ENCODE assay signal across 8 cellular contexts in genomic region chr11:9577551-9577950, GRCh38.
DNase-seq lines count a peak whose midpoint lies in the region; ATAC-seq and TF ChIP-seq lines count a peak whose summit lies in the region.

No MANE protein-coding gene starts in this region.

- no peak for ATAC-seq in stimulated activated memory B cell treated with anti-CD40 and anti-IgM and Interleukin-4, amounts not matched to agents 10 μg/mL and 1 μg/mL and 100 μg/mL, for 72 hours
- ATAC-seq in GM18502 (IDR thresholded peaks at IDR 0.05; ENCODE audit: poor library complexity, unreplicated experiment) (no peak), HG03025 (IDR thresholded peaks at IDR 0.05; ENCODE audit: low FRiP score, unreplicated experiment) (no peak)

- peak overlapping the region; percentile 98 for H3K4me3 Mint-ChIP-seq in T-helper 2 cell treated with Interferon-gamma antibody and Interleukin-4, amounts not matched to agents 5 μg/mL and 100 μg/mL, for 36 hours
- peak overlapping the region; percentile 76 for H3K4me3 Mint-ChIP-seq in stimulated activated memory B cell treated with anti-CD40 and anti-IgM and Interleukin-4, amounts not matched to agents 10 μg/mL and 1 μg/mL and 100 μg/mL, for 72 hours

- H3K4me1 Mint-ChIP-seq in T-helper 2 cell treated with Interferon-gamma antibody and Interleukin-4, amounts not matched to agents 5 μg/mL and 100 μg/mL, for 36 hours (ENCODE audit: low read depth): peaks cover 43% of the 10 kb centered on the region
- peaks cover 38% of the 10 kb centered on the region for H3K4me1 Mint-ChIP-seq in stimulated activated memory B cell treated with anti-CD40 and anti-IgM and Interleukin-4, amounts not matched to agents 10 μg/mL and 1 μg/mL and 100 μg/mL, for 72 hours

- H3K36me3 Mint-ChIP-seq in T-helper 2 cell treated with Interferon-gamma antibody and Interleukin-4, amounts not matched to agents 5 μg/mL and 100 μg/mL, for 36 hours (ENCODE audit: low read depth): peaks cover 62% of the 10 kb centered on the region
- H3K36me3 Mint-ChIP-seq in stimulated activated memory B cell treated with anti-CD40 and anti-IgM and Interleukin-4, amounts not matched to agents 10 μg/mL and 1 μg/mL and 100 μg/mL, for 72 hours: peaks cover 55% of the 10 kb centered on the region

- peak overlapping the region; percentile 79 to 83 for H3K4me3 ChIP-seq in foreskin fibroblast (ENCODE audit: low read depth in 1 of 2, low read length in 2 of 2)

- H3K27me3 Mint-ChIP-seq in T-helper 2 cell treated with Interferon-gamma antibody and Interleukin-4, amounts not matched to agents 5 μg/mL and 100 μg/mL, for 36 hours (ENCODE audit: low read depth): no peaks in the 10 kb centered on the region
- no peaks in the 10 kb centered on the region for H3K27me3 Mint-ChIP-seq in stimulated activated memory B cell treated with anti-CD40 and anti-IgM and Interleukin-4, amounts not matched to agents 10 μg/mL and 1 μg/mL and 100 μg/mL, for 72 hours

- no peak for TF ChIP-seq CTCF in foreskin fibroblast (IDR thresholded peaks at IDR 0.05; ENCODE audit: low read depth, low read length)

- H3K9me3 Mint-ChIP-seq in T-helper 2 cell treated with Interferon-gamma antibody and Interleukin-4, amounts not matched to agents 5 μg/mL and 100 μg/mL, for 36 hours: no peaks in the 10 kb centered on the region
- no peaks in the 10 kb centered on the region for H3K9me3 Mint-ChIP-seq in stimulated activated memory B cell treated with anti-CD40 and anti-IgM and Interleukin-4, amounts not matched to agents 10 μg/mL and 1 μg/mL and 100 μg/mL, for 72 hours

- peak overlapping the region; percentile 71 for H3K27ac Mint-ChIP-seq in T-helper 2 cell treated with Interferon-gamma antibody and Interleukin-4, amounts not matched to agents 5 μg/mL and 100 μg/mL, for 36 hours
- peak overlapping the region; percentile 81 for H3K27ac Mint-ChIP-seq in stimulated activated memory B cell treated with anti-CD40 and anti-IgM and Interleukin-4, amounts not matched to agents 10 μg/mL and 1 μg/mL and 100 μg/mL, for 72 hours

- DNase-seq in DMS53 (lab: John Stamatoyannopoulos, UW) (peak; percentile 27), DMS53 treated with DMSO at 0.1 percent for 48 hours (lab: John Stamatoyannopoulos, UW; ENCODE audit: unreplicated experiment) (no peak), foreskin fibroblast (peak in 1 of 2 donors; percentile 39), ecto neural progenitor cell (ENCODE audit: low spot score) (no peak)
- no peak for DNase-seq in T-helper 2 cell treated with Interferon-gamma antibody and Interleukin-4, amounts not matched to agents 5 μg/mL and 100 μg/mL, for 36 hours (ENCODE audit: low spot score)
